In genomic region chr4:55398461-55398860, GRCh38 we compare ENCODE assay signal across 8 cellular contexts. TPM values are rescaled to one million over a fixed set of nuclear protein-coding genes. Genes with fewer than 3 reads are reported as not detected.
DNase-seq lines count a peak whose midpoint lies in the region; ATAC-seq and TF ChIP-seq lines count a peak whose summit lies in the region.

No MANE protein-coding gene starts in this region.

- intact Hi-C loops in heart left ventricle (cut with DNase I) (loop anchor here in 7 of 10 donors (5.0 to 10.0 kb wide), 6 partner anchors 51 to 616 kb away; partner anchors contain the start of genes SRD5A3 (in 5 of the 7) and CLOCK (in 3 of the 7)), Right ventricle myocardium inferior (cut with DNase I) (loop anchor here (5.0 kb wide), 2 partner anchors 149 to 454 kb away; partner anchors contain the start of genes CLOCK and EXOC1), vagina (cut with DNase I) (loop anchor here (10.0 kb wide), 1 partner anchor 54 kb away; the partner anchor contains the start of gene SRD5A3)

- TF ChIP-seq POLR2A in heart left ventricle (IDR thresholded peaks at IDR 0.05) (no peak), vagina (IDR thresholded peaks at IDR 0.05) (no peak)

- ATAC-seq in heart left ventricle = no peak
- ATAC-seq in Right ventricle myocardium inferior = no peak
- ATAC-seq in lung (ENCODE audit: insufficient read depth, low FRiP score) = no peak
- ATAC-seq in HG03571 (IDR thresholded peaks at IDR 0.05; ENCODE audit: unreplicated experiment) = no peak

- in situ Hi-C loops in astrocyte of the spinal cord (cut with HindIII; ENCODE audit: low sequenced_read_pairs) = no loop called here

- TF ChIP-seq CTCF in heart left ventricle (IDR thresholded peaks at IDR 0.05) (no peak), astrocyte of the spinal cord (IDR thresholded peaks at IDR 0.05; ENCODE audit: low read depth, low read length) (no peak), lung (IDR thresholded peaks at IDR 0.05; ENCODE audit: control extremely low read depth, extremely low read depth) (no peak), vagina (IDR thresholded peaks at IDR 0.05) (no peak)

- H3K4me3 ChIP-seq in heart left ventricle = peak overlapping the region in 11 of 12 donors; percentile 63 to 100 (median 92)
- peak overlapping the region; percentile 61 for H3K4me3 ChIP-seq in astrocyte of the spinal cord (ENCODE audit: low read depth, low read length)
- peak overlapping the region; percentile 18 for H3K4me3 ChIP-seq in lung
- H3K4me3 ChIP-seq in vagina = peak overlapping the region; percentile 86 to 95

- H3K36me3 ChIP-seq in heart left ventricle (peaks cover 0 to 39% (median 12%) of the 10 kb centered on the region in 9 donors), lung (ENCODE audit: control insufficient read depth in 2 of 2, insufficient read depth in 2 of 2, low read length in 2 of 2) (peaks cover 0 to 4% of the 10 kb centered on the region in 2 donors), vagina (no peaks in the 10 kb centered on the region)

- WGBS in heart left ventricle, 4 donors = 45 to 59% (median 48%) methylated on average over 1 of the region's 1 CpG
- 16 to 36% methylated on average over 1 of the region's 1 CpG for WGBS in lung, 2 donors

- H3K4me1 ChIP-seq in heart left ventricle (peaks cover 0 to 61% (median 35%) of the 10 kb centered on the region in 12 donors), lung (ENCODE audit: control insufficient read depth in 2 of 2, insufficient read depth in 2 of 2, low read length in 2 of 2) (peaks cover 3 to 10% of the 10 kb centered on the region in 2 donors), vagina (peaks cover 41% of the 10 kb centered on the region)

- H3K9me3 ChIP-seq in heart left ventricle = no peaks in the 10 kb centered on the region
- no peaks in the 10 kb centered on the region for H3K9me3 ChIP-seq in lung (ENCODE audit: control insufficient read depth in 2 of 2, insufficient read depth in 1 of 2, low read length in 1 of 2)
- H3K9me3 ChIP-seq in vagina = no peaks in the 10 kb centered on the region

- H3K27ac ChIP-seq in heart left ventricle = peak overlapping the region in 9 of 12 donors; percentile 96 to 100 (median 98)
- peak overlapping the region; percentile 57 to 77 for H3K27ac ChIP-seq in lung (ENCODE audit: low read depth in 1 of 2, low read length in 1 of 2)
- peak overlapping the region; percentile 99 for H3K27ac ChIP-seq in vagina

- H3K27me3 ChIP-seq in heart left ventricle (no peaks in the 10 kb centered on the region), lung (ENCODE audit: control insufficient read depth, insufficient read depth) (no peaks in the 10 kb centered on the region), vagina (no peaks in the 10 kb centered on the region)

- no peak for DNase-seq in heart left ventricle
- DNase-seq in Right ventricle myocardium inferior (ENCODE audit: missing footprints) = no peak
- DNase-seq in astrocyte of the spinal cord (ENCODE audit: low read depth, low spot score) = no peak
- DNase-seq in lung (ENCODE audit: low spot score) = no peak
- no peak for DNase-seq in vagina (ENCODE audit: extremely low spot score in 2 of 2)
- no peak for DNase-seq in NCI-H1105 (lab: John Stamatoyannopoulos, UW)
- DNase-seq in NCI-H128 (lab: John Stamatoyannopoulos, UW; ENCODE audit: unreplicated experiment) = no peak

RNA-seq across cellular contexts. Expression of gene TMEM165, which starts 2.7 kb away (rescaled TPM):
- total RNA-seq in heart left ventricle (10 to 100 TPM; 28.2 to 78.3 (median 53.9) TPM), Right ventricle myocardium inferior (38.3 TPM), lung (100 to 1,000 TPM; 178 to 184 TPM), vagina (171 TPM)
- polyA plus RNA-seq in heart left ventricle (10 to 100 TPM; 36.4 to 78.7 TPM), lung (100 to 1,000 TPM; 152 to 179 TPM)

RNA-seq across cellular contexts. Expression of gene SRD5A3, which starts 52.4 kb away (rescaled TPM):
- total RNA-seq in heart left ventricle (10 to 100 TPM in 3 of 9 donors, 1 to 10 TPM in 6; 4.5 to 16.8 (median 7.8) TPM), Right ventricle myocardium inferior (9.5 TPM), lung (10 to 100 TPM; 13.6 to 31.5 TPM), vagina (25.5 TPM)
- polyA plus RNA-seq in heart left ventricle (1 to 10 TPM; 4.5 to 9.7 TPM), lung (10 to 100 TPM; 16.6 to 37.1 TPM)

Comparison
In these comparisons a context has a peak if more than half of its experiments do, and no peak if none do; other contexts are left out.
1. H3K4me3 ChIP-seq: peak in every context shown above with its lines; median percentile 92 in heart left ventricle; 90 in vagina; 61 in astrocyte of the spinal cord; 18 in lung.